Comparison of ENCODE assay signal across 14 cellular contexts in the genomic region with DNA sequence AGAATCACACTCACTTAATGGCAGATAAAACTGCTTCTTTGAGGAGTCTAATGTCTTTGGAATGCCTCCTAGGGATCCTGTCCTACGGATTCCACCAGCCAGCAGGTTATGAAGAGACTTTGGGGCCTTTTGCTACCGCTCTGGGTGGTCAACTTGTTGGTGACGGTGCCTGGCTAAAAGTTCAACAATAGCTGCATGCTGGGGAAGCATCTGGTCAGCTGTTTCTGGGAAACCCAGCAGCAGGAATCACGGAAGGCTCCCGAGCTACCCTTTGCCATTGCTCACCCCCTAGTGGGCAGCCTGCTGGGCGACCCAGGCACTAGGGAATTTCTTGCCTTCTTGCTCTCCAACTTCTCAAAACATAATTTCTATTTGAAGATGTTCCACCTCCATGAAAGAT.
DNase-seq lines count a peak whose midpoint lies in the region; ATAC-seq and TF ChIP-seq lines count a peak whose summit lies in the region.
"Had no signal": no experiment of that assay in that cellular context is flagged by ENCODE, and none has a peak within 500 bp of the region (broad histone marks: within the 10 kb centered on the region; RNA-seq: fewer than 3 reads in every experiment).

No MANE protein-coding gene starts in this region.

- no peak for ATAC-seq in omental fat pad (ENCODE audit: low FRiP score)
- ATAC-seq: stimulated activated naive CD8-positive, alpha-beta T cell treated with anti-CD3 and anti-CD28 coated beads, Interleukin-15, amount 100 ng/mL, for 72 hours had no signal

- H3K9me3 ChIP-seq in HUES6 (ENCODE audit: control insufficient read depth, insufficient read depth, low read depth, low read length) = no peaks in the 10 kb centered on the region
- no peaks in the 10 kb centered on the region for H3K9me3 ChIP-seq in MG63
- H3K9me3 ChIP-seq: BE2C had no signal

- H3K4me1 ChIP-seq in HUES6 (ENCODE audit: control insufficient read depth, insufficient read depth, low read length) = peaks cover 39% of the 10 kb centered on the region
- H3K4me1 ChIP-seq: BE2C had no signal

- peak overlapping the region; percentile 55; the same call in 1 of the 2 replicates for H3K27ac ChIP-seq in HUES6 (ENCODE audit: low read depth, low read length)

- H3K27me3 ChIP-seq in HUES6 (ENCODE audit: control insufficient read depth, insufficient read depth, low read length) = no peaks in the 10 kb centered on the region
- H3K27me3 ChIP-seq in MG63 = no peaks in the 10 kb centered on the region
- H3K27me3 ChIP-seq: BE2C had no signal

- H3K4me3 ChIP-seq in HUES6 (ENCODE audit: low read depth, low read length) = no peak overlapping the region
- H3K4me3 ChIP-seq in MG63 = no peak overlapping the region

- DNase-seq in AG20443 (ENCODE audit: low spot score) (peak; percentile 20), brain pericyte (ENCODE audit: low read depth, low spot score) (peak; percentile 42), left kidney (ENCODE audit: low read depth, low spot score) (peak; percentile 19), MG63 (no peak), omental fat pad (ENCODE audit: low spot score) (no peak), OCI-M2 (lab: John Stamatoyannopoulos, UW; ENCODE audit: unreplicated experiment) (no peak)
- no peak for DNase-seq in activated CD8-positive, alpha-beta memory T cell treated with anti-CD3 and anti-CD28 coated beads, Interleukin-2, amount 50 U/mL, for 4 hours
- DNase-seq: activated T-cell treated with anti-CD3 and anti-CD28 coated beads for 4 hours; BE2C; GDM1; NCI-H510A; SHP77; stimulated activated naive CD8-positive, alpha-beta T cell treated with anti-CD3 and anti-CD28 coated beads, Interleukin-15, amount 100 ng/mL, for 72 hours had no signal

- TF ChIP-seq CTCF in omental fat pad (IDR thresholded peaks at IDR 0.05) = no peak

- no peak overlapping the region for H3K9ac ChIP-seq in HUES6 (ENCODE audit: low read length)

- H3K36me3 ChIP-seq in HUES6 (ENCODE audit: control insufficient read depth, insufficient read depth, low read length) (no peaks in the 10 kb centered on the region), MG63 (no peaks in the 10 kb centered on the region)
- H3K36me3 ChIP-seq: BE2C had no signal

Comparison
In these comparisons a context has a peak if more than half of its experiments do, and no peak if none do; other contexts are left out.
1. DNase-seq: peak in AG20443 (single experiment), brain pericyte (single experiment) and left kidney (single experiment); none in MG63 (single experiment), omental fat pad (single experiment), OCI-M2 (single experiment) and activated CD8-positive, alpha-beta memory T cell treated with anti-CD3 and anti-CD28 coated beads, Interleukin-2, amount 50 U/mL, for 4 hours (single experiment).